In the genomic region with DNA sequence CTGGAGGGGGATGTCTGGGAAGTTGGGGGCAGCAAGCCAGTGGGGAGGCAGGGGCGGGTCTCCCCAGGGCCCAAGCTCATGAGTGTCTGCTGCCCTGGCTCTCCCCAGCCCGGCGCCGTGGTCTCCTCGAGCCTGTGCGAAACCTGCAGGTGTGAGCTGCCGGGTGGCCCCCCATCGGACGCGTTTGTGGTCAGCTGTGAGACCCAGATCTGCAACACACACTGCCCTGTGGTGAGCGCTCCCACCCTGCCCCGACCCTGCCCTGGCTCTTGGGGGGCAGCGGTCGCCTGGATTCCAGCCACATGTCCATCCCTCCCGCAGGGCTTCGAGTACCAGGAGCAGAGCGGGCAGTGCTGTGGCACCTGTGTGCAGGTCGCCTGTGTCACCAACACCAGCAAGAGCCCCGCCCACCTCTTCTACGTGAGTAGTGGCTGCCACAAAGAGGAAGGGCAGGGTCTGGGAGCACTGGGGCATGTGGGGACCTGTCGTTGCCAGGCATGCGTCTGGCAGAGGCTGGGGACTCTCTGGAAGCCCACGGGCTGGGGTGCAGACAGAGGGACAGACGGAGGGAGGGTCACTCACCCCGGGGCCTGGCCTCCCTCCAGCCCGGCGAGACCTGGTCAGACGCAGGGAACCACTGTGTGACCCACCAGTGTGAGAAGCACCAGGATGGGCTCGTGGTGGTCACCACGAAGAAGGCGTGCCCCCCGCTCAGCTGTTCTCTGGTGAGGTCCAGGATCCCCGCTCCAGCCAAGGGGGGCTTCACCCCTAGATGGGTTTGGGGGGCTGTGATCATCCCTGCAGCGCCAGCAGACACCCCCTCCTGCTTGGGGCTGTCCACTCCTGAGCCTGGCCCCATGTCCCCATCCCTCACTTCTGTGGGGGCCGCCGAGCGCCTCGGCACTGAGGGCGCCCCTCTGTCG, we compare ENCODE assay signal across 16 cellular contexts. TPM values are rescaled to one million over a fixed set of nuclear protein-coding genes. Genes with fewer than 3 reads are reported as not detected.
DNase-seq lines count a peak whose midpoint lies in the region; ATAC-seq and TF ChIP-seq lines count a peak whose summit lies in the region.
"Had no signal": no experiment of that assay in that cellular context is flagged by ENCODE, and none has a peak within 500 bp of the region (broad histone marks: within the 10 kb centered on the region; RNA-seq: fewer than 3 reads in every experiment).

No MANE protein-coding gene starts in this region.

- TF ChIP-seq CTCF in left ventricle myocardium inferior (IDR thresholded peaks at IDR 0.05; ENCODE audit: borderline replicate concordance) (no peak), spleen (IDR thresholded peaks at IDR 0.05 in 8 of 11, conservative IDR thresholded peaks at IDR 0.05 in 3 of 11) (no peak)

- H3K27ac ChIP-seq in Karpas-422 (ENCODE audit: low read length) (no peak overlapping the region), left ventricle myocardium inferior (replicated peaks) (no peak overlapping the region), spleen (no peak overlapping the region)
- H3K27ac ChIP-seq: brain microvascular endothelial cell, prostate gland had no signal

- H3K36me3 Mint-ChIP-seq in activated CD8-positive, alpha-beta memory T cell treated with anti-CD3 and anti-CD28 coated beads, Interleukin-2, amount 10 ng/mL, durations not matched to agents 7 days and 5 days, result no peaks in the 10 kb centered on the region

- no peak overlapping the region for H3K4me2 ChIP-seq in Karpas-422 (ENCODE audit: low read depth, low read length, poor library complexity, severe bottlenecking)

- H3K9me3 Mint-ChIP-seq in activated CD8-positive, alpha-beta memory T cell treated with anti-CD3 and anti-CD28 coated beads, Interleukin-2, amount 10 ng/mL, durations not matched to agents 7 days and 5 days (ENCODE audit: low read depth), result no peaks in the 10 kb centered on the region

- no peaks in the 10 kb centered on the region for H3K4me1 Mint-ChIP-seq in activated CD8-positive, alpha-beta memory T cell treated with anti-CD3 and anti-CD28 coated beads, Interleukin-2, amount 10 ng/mL, durations not matched to agents 7 days and 5 days

- H3K36me3 ChIP-seq in Karpas-422 (ENCODE audit: insufficient read depth, low read length), result no peaks in the 10 kb centered on the region
- H3K36me3 ChIP-seq in left ventricle myocardium inferior, result no peaks in the 10 kb centered on the region
- H3K36me3 ChIP-seq in spleen, result no peaks in the 10 kb centered on the region
- H3K36me3 ChIP-seq: brain microvascular endothelial cell, prostate gland had no signal

- H3K9me3 ChIP-seq in Karpas-422 (ENCODE audit: low read length), result no peaks in the 10 kb centered on the region
- H3K9me3 ChIP-seq in left ventricle myocardium inferior (replicated peaks), result no peaks in the 10 kb centered on the region
- H3K9me3 ChIP-seq in spleen, result no peaks in the 10 kb centered on the region
- H3K9me3 ChIP-seq: prostate gland had no signal

- H3K9me2 ChIP-seq in Karpas-422 (replicated peaks; ENCODE audit: insufficient read depth, low read length), result no peaks in the 10 kb centered on the region

- H3K27ac Mint-ChIP-seq in activated CD8-positive, alpha-beta memory T cell treated with anti-CD3 and anti-CD28 coated beads, Interleukin-2, amount 10 ng/mL, durations not matched to agents 7 days and 5 days, result no peak overlapping the region

- no peak overlapping the region for H3K9ac ChIP-seq in Karpas-422 (ENCODE audit: low read length)

- H3K27me3 ChIP-seq in Karpas-422 (ENCODE audit: low read length) (no peaks in the 10 kb centered on the region), left ventricle myocardium inferior (ENCODE audit: low read depth) (peaks cover 89% of the 10 kb centered on the region), spleen (replicated peaks in 1 of 7) (peaks cover 0 to 80% (median 39%) of the 10 kb centered on the region in 7 donors)
- H3K27me3 ChIP-seq: brain microvascular endothelial cell had no signal

- CTCF ChIA-PET in activated CD8-positive, alpha-beta memory T cell treated with anti-CD3 and anti-CD28 coated beads, Interleukin-2, amount 10 ng/mL, durations not matched to agents 7 days and 5 days (lab: Charles Lee), result no interaction called here

- 0 out of 2 replicates have a peak, but pooled peaks cover 4% of the 10 kb centered on the region for H4K20me1 ChIP-seq in Karpas-422 (ENCODE audit: insufficient read depth, low read depth, low read length)

- peak; percentile 7 for DNase-seq in activated CD8-positive, alpha-beta memory T cell treated with anti-CD3 and anti-CD28 coated beads, Interleukin-2, amount 50 U/mL, for 4 hours
- DNase-seq in activated CD8-positive, alpha-beta memory T cell treated with anti-CD3 and anti-CD28 coated beads, Interleukin-2, amount 10 ng/mL, durations not matched to agents 7 days and 5 days, result no peak
- peak; percentile 44 for DNase-seq in Karpas-422
- DNase-seq in left ventricle myocardium inferior, result peak; percentile 9
- peak; percentile 72 for DNase-seq in spleen
- no peak for DNase-seq in effector CD8-positive, alpha-beta T cell (lab: John Stamatoyannopoulos, UW)
- no peak for DNase-seq in NCI-H146 treated with DMSO at 0.1 percent for 48 hours (lab: John Stamatoyannopoulos, UW; ENCODE audit: unreplicated experiment)
- DNase-seq: activated gamma-delta T cell treated with Interleukin-2 at 50 U/mL for 16 hours; brain microvascular endothelial cell; effector memory CD4-positive, alpha-beta T cell; T-helper 9 cell; trophoblast cell had no signal

- 73 to 79% (median 73%) methylated on average over 16 to 40 of the region's 40 CpGs for WGBS in spleen, 5 donors

- no peak for ATAC-seq in activated CD8-positive, alpha-beta memory T cell treated with anti-CD3 and anti-CD28 coated beads, Interleukin-2, amount 10 ng/mL, durations not matched to agents 7 days and 5 days
- no peak for ATAC-seq in GM21447 (IDR thresholded peaks at IDR 0.05; ENCODE audit: unreplicated experiment)

- no peak for TF ChIP-seq POLR2A in spleen (IDR thresholded peaks at IDR 0.05)

- H3K27me3 Mint-ChIP-seq in activated CD8-positive, alpha-beta memory T cell treated with anti-CD3 and anti-CD28 coated beads, Interleukin-2, amount 10 ng/mL, durations not matched to agents 7 days and 5 days, result no peaks in the 10 kb centered on the region

- H3K79me2 ChIP-seq in Karpas-422 (ENCODE audit: low read length), result no peaks in the 10 kb centered on the region

- no peaks in the 10 kb centered on the region for H3K4me1 ChIP-seq in Karpas-422 (ENCODE audit: low read length)
- H3K4me1 ChIP-seq in left ventricle myocardium inferior, result peaks cover 7% of the 10 kb centered on the region
- H3K4me1 ChIP-seq in spleen, result peaks cover 0 to 10% (median 8%) of the 10 kb centered on the region in 6 donors

- intact Hi-C loops in left ventricle myocardium inferior (cut with micrococcal nuclease), result no loop called here
- intact Hi-C loops in spleen (cut with DNase I; ENCODE audit: low total_unique reads), result no loop called here

- H3K4me3 Mint-ChIP-seq in activated CD8-positive, alpha-beta memory T cell treated with anti-CD3 and anti-CD28 coated beads, Interleukin-2, amount 10 ng/mL, durations not matched to agents 7 days and 5 days, result no peak overlapping the region

- H3K4me3 ChIP-seq in Karpas-422 (ENCODE audit: low read length) (no peak overlapping the region), left ventricle myocardium inferior (no peak overlapping the region), spleen (no peak overlapping the region)
- H3K4me3 ChIP-seq: prostate gland had no signal

- H2AFZ ChIP-seq in Karpas-422 (ENCODE audit: low read length), result no peak overlapping the region

RNA-seq across cellular contexts. Expression of gene MUC5B, which starts 23.8 kb away (rescaled TPM):
- total RNA-seq in activated CD8-positive, alpha-beta memory T cell treated with anti-CD3 and anti-CD28 coated beads, Interleukin-2, amount 10 ng/mL, durations not matched to agents 7 days and 5 days, result not detected
- total RNA-seq in Karpas-422 (2014; rRNA removed; shearing (Covaris generic); ENCODE audit: low replicate concordance), result under 0.01 and 0.04 TPM in 2 replicates
- total RNA-seq in left ventricle myocardium inferior, result not detected
- under 1 TPM in 1 of 7 donors, not detected in 6; 0.09 TPM for total RNA-seq in spleen
- polyA plus RNA-seq in spleen, result under 1 TPM in 2 of 3 donors, not detected in 1; under 0.01 TPM
- total RNA-seq: RPMI7951 had no signal

RNA-seq across cellular contexts. Expression of gene MUC5AC, which starts 41.3 kb away (rescaled TPM):
- total RNA-seq in activated CD8-positive, alpha-beta memory T cell treated with anti-CD3 and anti-CD28 coated beads, Interleukin-2, amount 10 ng/mL, durations not matched to agents 7 days and 5 days, result not detected
- not detected in 2 replicates for total RNA-seq in Karpas-422 (2014; rRNA removed; shearing (Covaris generic); ENCODE audit: low replicate concordance)
- not detected for total RNA-seq in left ventricle myocardium inferior
- not detected for total RNA-seq in spleen
- under 1 TPM in 2 of 3 donors, not detected in 1; under 0.01 TPM for polyA plus RNA-seq in spleen
- total RNA-seq: NCI-H460, RPMI7951 had no signal

Comparison
In these comparisons a context has a peak if more than half of its experiments do, and no peak if none do; other contexts are left out.
1. DNase-seq: peak in activated CD8-positive, alpha-beta memory T cell treated with anti-CD3 and anti-CD28 coated beads, Interleukin-2, amount 50 U/mL, for 4 hours (single experiment), Karpas-422 (single experiment), left ventricle myocardium inferior (single experiment) and spleen (single experiment); none in activated CD8-positive, alpha-beta memory T cell treated with anti-CD3 and anti-CD28 coated beads, Interleukin-2, amount 10 ng/mL, durations not matched to agents 7 days and 5 days (single experiment), effector CD8-positive, alpha-beta T cell (single experiment) and NCI-H146 treated with DMSO at 0.1 percent for 48 hours (single experiment).